16 cellular contexts compared by ENCODE assay signal in the genomic region with DNA sequence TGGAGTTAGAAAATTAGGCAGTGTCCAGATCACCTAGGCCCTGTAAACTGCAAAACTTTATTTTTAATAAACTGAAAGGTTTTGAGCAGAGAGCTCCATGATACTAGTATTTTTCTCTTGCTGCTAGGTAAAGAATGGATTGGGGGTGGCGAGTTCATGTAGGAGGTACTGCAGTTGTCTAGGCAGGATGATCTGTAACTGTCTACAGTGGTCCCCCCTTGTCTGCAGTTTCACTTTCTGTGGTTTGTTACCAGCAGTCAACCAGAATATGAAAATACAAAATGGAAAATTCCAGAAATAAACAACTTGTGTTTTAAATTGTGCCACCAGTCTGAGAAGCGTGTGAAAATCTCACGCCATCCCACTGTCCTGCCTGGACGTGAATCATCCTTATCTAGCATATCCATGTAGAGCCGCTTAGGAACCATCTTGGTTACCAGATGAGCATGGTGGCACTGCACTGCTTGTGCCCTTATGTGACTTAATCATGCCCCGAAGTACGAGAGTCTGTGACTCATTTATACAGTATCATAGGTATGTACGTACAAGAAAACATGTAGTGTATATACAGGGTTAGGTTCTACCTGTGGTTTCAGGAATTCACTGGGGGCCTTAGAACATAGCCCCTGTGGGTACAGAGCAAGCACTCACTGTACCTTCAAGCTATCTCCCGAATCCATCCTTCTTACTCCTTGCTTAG.
DNase-seq lines count a peak whose midpoint lies in the region; ATAC-seq and TF ChIP-seq lines count a peak whose summit lies in the region.
"Had no signal": no experiment of that assay in that cellular context is flagged by ENCODE, and none has a peak within 500 bp of the region (broad histone marks: within the 10 kb centered on the region; RNA-seq: fewer than 3 reads in every experiment).

No MANE protein-coding gene starts in this region.

- no peaks in the 10 kb centered on the region for H3K27me3 ChIP-seq in SK-N-SH (ENCODE audit: insufficient read depth)
- H3K27me3 ChIP-seq in naive thymus-derived CD4-positive, alpha-beta T cell (ENCODE audit: control insufficient read depth in 2 of 2, insufficient read depth in 2 of 2, low read length in 2 of 2), result no peaks in the 10 kb centered on the region
- H3K27me3 ChIP-seq: hepatocyte, right atrium auricular region had no signal

- TF ChIP-seq EP300 in SK-N-SH (IDR thresholded peaks at IDR 0.05; ENCODE audit: borderline replicate concordance in 1 of 2, low read depth in 1 of 2, low read length in 1 of 2), result no peak

- H3K4me1 ChIP-seq in SK-N-SH (ENCODE audit: control insufficient read depth in 1 of 2, insufficient read depth in 2 of 2, low read depth in 1 of 2, low read length in 1 of 2), result no peaks in the 10 kb centered on the region; a peak in 1 of 4 replicates
- H3K4me1 ChIP-seq in naive thymus-derived CD4-positive, alpha-beta T cell (ENCODE audit: control insufficient read depth in 2 of 2, insufficient read depth in 2 of 2, low read length in 2 of 2), result no peaks in the 10 kb centered on the region
- H3K4me1 ChIP-seq: right atrium auricular region had no signal

- CTCF ChIA-PET in activated CD8-positive, alpha-beta T cell treated with anti-CD3 and anti-CD28 coated beads for 36 hours (lab: Charles Lee), result no interaction called here
- CTCF ChIA-PET in activated CD8-positive, alpha-beta T cell treated with anti-CD3 and anti-CD28 coated beads, Interleukin-2, amount 10 ng/mL, durations not matched to agents 7 days and 5 days (lab: Charles Lee), result no interaction called here
- CTCF ChIA-PET in SK-N-SH (lab: Yijun Ruan, JAX), result no interaction called here
- CTCF ChIA-PET in naive thymus-derived CD4-positive, alpha-beta T cell (lab: Charles Lee), result no interaction called here

- no peak overlapping the region for H3K27ac ChIP-seq in SK-N-SH (ENCODE audit: low read depth in 2 of 2, low read length in 1 of 2)
- no peak overlapping the region for H3K27ac ChIP-seq in naive thymus-derived CD4-positive, alpha-beta T cell (ENCODE audit: low read depth, low read length)
- H3K27ac ChIP-seq: hepatocyte, right atrium auricular region had no signal

- no peak overlapping the region for H3K4me3 Mint-ChIP-seq in activated CD8-positive, alpha-beta T cell treated with anti-CD3 and anti-CD28 coated beads for 36 hours
- H3K4me3 Mint-ChIP-seq in activated CD8-positive, alpha-beta T cell treated with anti-CD3 and anti-CD28 coated beads, Interleukin-2, amount 10 ng/mL, durations not matched to agents 7 days and 5 days, result no peak overlapping the region
- no peak overlapping the region for H3K4me3 Mint-ChIP-seq in mesothelial cell of epicardium
- H3K4me3 Mint-ChIP-seq in naive thymus-derived CD4-positive, alpha-beta T cell, result no peak overlapping the region
- H3K4me3 Mint-ChIP-seq: activated B cell treated with CpG ODN at 0.5 μM for 24 hours; activated naive CD4-positive, alpha-beta T cell treated with anti-CD3 and anti-CD28 coated beads for 36 hours had no signal

- no peak for TF ChIP-seq RAD21 in SK-N-SH (IDR thresholded peaks at IDR 0.05; ENCODE audit: low read length)

- peaks cover 21% of the 10 kb centered on the region for H3F3A ChIP-seq in SK-N-SH (replicated peaks; ENCODE audit: insufficient read depth)

- H3K27ac Mint-ChIP-seq in activated CD8-positive, alpha-beta T cell treated with anti-CD3 and anti-CD28 coated beads for 36 hours, result no peak overlapping the region
- no peak overlapping the region for H3K27ac Mint-ChIP-seq in activated CD8-positive, alpha-beta T cell treated with anti-CD3 and anti-CD28 coated beads, Interleukin-2, amount 10 ng/mL, durations not matched to agents 7 days and 5 days
- H3K27ac Mint-ChIP-seq in mesothelial cell of epicardium, result peak overlapping the region; percentile 2
- H3K27ac Mint-ChIP-seq in naive thymus-derived CD4-positive, alpha-beta T cell, result peak overlapping the region in 2 of 9 donors; percentile 9 to 52
- H3K27ac Mint-ChIP-seq: activated B cell treated with CpG ODN at 0.5 μM for 24 hours; activated naive CD4-positive, alpha-beta T cell treated with anti-CD3 and anti-CD28 coated beads for 36 hours had no signal

- peaks cover 26 to 27% of the 10 kb centered on the region in 2 experiments for H3K36me3 ChIP-seq in SK-N-SH (replicated peaks in 1 of 2; ENCODE audit: control insufficient read depth in 1 of 2, insufficient read depth in 2 of 2, low read length in 1 of 2)
- H3K36me3 ChIP-seq in naive thymus-derived CD4-positive, alpha-beta T cell (ENCODE audit: control insufficient read depth in 2 of 3, insufficient read depth in 3 of 3, low read length in 3 of 3), result peaks cover 4 to 13% (median 6%) of the 10 kb centered on the region in 3 experiments

- intact Hi-C loops in activated CD8-positive, alpha-beta T cell treated with anti-CD3 and anti-CD28 coated beads for 36 hours (cut with micrococcal nuclease), result no loop called here
- intact Hi-C loops in naive thymus-derived CD4-positive, alpha-beta T cell (cut with micrococcal nuclease), result no loop called here

- H4K20me1 ChIP-seq in SK-N-SH (ENCODE audit: insufficient read depth), result no peaks in the 10 kb centered on the region

- no peaks in the 10 kb centered on the region for H3K9me2 ChIP-seq in SK-N-SH

- TF ChIP-seq CTCF in activated CD8-positive, alpha-beta T cell treated with anti-CD3 and anti-CD28 coated beads for 36 hours (IDR thresholded peaks at IDR 0.05), result no peak
- TF ChIP-seq CTCF in SK-N-SH (IDR thresholded peaks at IDR 0.05), result no peak
- no peak for TF ChIP-seq CTCF in mesothelial cell of epicardium (IDR thresholded peaks at IDR 0.05; ENCODE audit: unreplicated experiment)

- no peak overlapping the region for H2AFZ ChIP-seq in SK-N-SH (ENCODE audit: low read depth)
- H2AFZ ChIP-seq: hepatocyte had no signal

- no peaks in the 10 kb centered on the region for H3K27me3 Mint-ChIP-seq in activated CD8-positive, alpha-beta T cell treated with anti-CD3 and anti-CD28 coated beads for 36 hours
- H3K27me3 Mint-ChIP-seq in activated CD8-positive, alpha-beta T cell treated with anti-CD3 and anti-CD28 coated beads, Interleukin-2, amount 10 ng/mL, durations not matched to agents 7 days and 5 days (ENCODE audit: low read depth), result peaks cover 4% of the 10 kb centered on the region
- H3K27me3 Mint-ChIP-seq in mesothelial cell of epicardium (ENCODE audit: low read depth), result no peaks in the 10 kb centered on the region
- H3K27me3 Mint-ChIP-seq in naive thymus-derived CD4-positive, alpha-beta T cell, result peaks cover 0 to 7% (median 0%) of the 10 kb centered on the region in 5 donors

- peaks cover 8% of the 10 kb centered on the region for H3K4me1 Mint-ChIP-seq in activated CD8-positive, alpha-beta T cell treated with anti-CD3 and anti-CD28 coated beads for 36 hours (ENCODE audit: low read depth)
- peaks cover 5% of the 10 kb centered on the region for H3K4me1 Mint-ChIP-seq in activated CD8-positive, alpha-beta T cell treated with anti-CD3 and anti-CD28 coated beads, Interleukin-2, amount 10 ng/mL, durations not matched to agents 7 days and 5 days (ENCODE audit: low read depth)
- no peaks in the 10 kb centered on the region for H3K4me1 Mint-ChIP-seq in mesothelial cell of epicardium
- peaks cover 0 to 6% (median 0%) of the 10 kb centered on the region in 7 donors for H3K4me1 Mint-ChIP-seq in naive thymus-derived CD4-positive, alpha-beta T cell

- 86% methylated on average over 9 of the region's 9 CpGs for WGBS in SK-N-SH (ENCODE audit: low lambda C conversion rate)

- no peaks in the 10 kb centered on the region for H3K79me2 ChIP-seq in SK-N-SH (ENCODE audit: insufficient read depth)
- H3K79me2 ChIP-seq: hepatocyte had no signal

- H3K9me3 Mint-ChIP-seq in activated CD8-positive, alpha-beta T cell treated with anti-CD3 and anti-CD28 coated beads for 36 hours, result no peaks in the 10 kb centered on the region
- H3K9me3 Mint-ChIP-seq in activated CD8-positive, alpha-beta T cell treated with anti-CD3 and anti-CD28 coated beads, Interleukin-2, amount 10 ng/mL, durations not matched to agents 7 days and 5 days (ENCODE audit: insufficient read depth), result no peaks in the 10 kb centered on the region
- no peaks in the 10 kb centered on the region for H3K9me3 Mint-ChIP-seq in mesothelial cell of epicardium
- no peaks in the 10 kb centered on the region for H3K9me3 Mint-ChIP-seq in naive thymus-derived CD4-positive, alpha-beta T cell
- H3K9me3 Mint-ChIP-seq: activated B cell treated with CpG ODN at 0.5 μM for 24 hours; activated naive CD4-positive, alpha-beta T cell treated with anti-CD3 and anti-CD28 coated beads for 36 hours had no signal

- H3K4me3 ChIP-seq in SK-N-SH (ENCODE audit: low read depth in 2 of 2, low read length in 1 of 2), result no peak overlapping the region
- no peak overlapping the region for H3K4me3 ChIP-seq in naive thymus-derived CD4-positive, alpha-beta T cell (ENCODE audit: low read length)
- H3K4me3 ChIP-seq: hepatocyte, mucosa of descending colon, right atrium auricular region had no signal

- no peak for DNase-seq in activated CD8-positive, alpha-beta T cell treated with anti-CD3 and anti-CD28 coated beads for 36 hours
- DNase-seq in activated CD8-positive, alpha-beta T cell treated with anti-CD3 and anti-CD28 coated beads, Interleukin-2, amount 10 ng/mL, durations not matched to agents 7 days and 5 days, result no peak
- DNase-seq in SK-N-SH, result no peak
- no peak for DNase-seq in mesothelial cell of epicardium (ENCODE audit: low spot score in 2 of 2, unreplicated experiment in 2 of 2)
- no peak for DNase-seq in naive thymus-derived CD4-positive, alpha-beta T cell
- no peak for DNase-seq in NCI-H526 treated with DMSO at 0.1 percent for 48 hours (lab: John Stamatoyannopoulos, UW)
- DNase-seq: activated B cell treated with CpG ODN at 0.5 μM for 24 hours; activated naive CD4-positive, alpha-beta T cell treated with anti-CD3 and anti-CD28 coated beads for 36 hours; GF-D8; KG1; mucosa of descending colon; SHP77 treated with DMSO at 0.1 percent for 48 hours had no signal

- H3K36me3 Mint-ChIP-seq in activated CD8-positive, alpha-beta T cell treated with anti-CD3 and anti-CD28 coated beads for 36 hours (ENCODE audit: low read depth), result peaks cover 14% of the 10 kb centered on the region
- peaks cover 9% of the 10 kb centered on the region for H3K36me3 Mint-ChIP-seq in activated CD8-positive, alpha-beta T cell treated with anti-CD3 and anti-CD28 coated beads, Interleukin-2, amount 10 ng/mL, durations not matched to agents 7 days and 5 days (ENCODE audit: low read depth)
- peaks cover 1% of the 10 kb centered on the region for H3K36me3 Mint-ChIP-seq in mesothelial cell of epicardium
- H3K36me3 Mint-ChIP-seq in naive thymus-derived CD4-positive, alpha-beta T cell, result peaks cover 0 to 15% (median 11%) of the 10 kb centered on the region in 5 donors

- ATAC-seq in activated CD8-positive, alpha-beta T cell treated with anti-CD3 and anti-CD28 coated beads for 36 hours, result peak; percentile 51
- ATAC-seq in activated CD8-positive, alpha-beta T cell treated with anti-CD3 and anti-CD28 coated beads, Interleukin-2, amount 10 ng/mL, durations not matched to agents 7 days and 5 days, result no peak
- ATAC-seq in HG02763 (IDR thresholded peaks at IDR 0.05; ENCODE audit: unreplicated experiment) (peak; percentile 69), HG03457 (IDR thresholded peaks at IDR 0.05; ENCODE audit: unreplicated experiment) (no peak)
- ATAC-seq in naive thymus-derived CD4-positive, alpha-beta T cell, result no peak
- ATAC-seq: mucosa of descending colon had no signal

- POLR2A ChIA-PET in activated CD8-positive, alpha-beta T cell treated with anti-CD3 and anti-CD28 coated beads for 36 hours (lab: Charles Lee), result interaction anchor here (1.0 kb wide), 1 partner anchor 8 kb away, joined by 3 read pairs; no protein-coding TSS in a partner anchor
- POLR2A ChIA-PET in activated CD8-positive, alpha-beta T cell treated with anti-CD3 and anti-CD28 coated beads, Interleukin-2, amount 10 ng/mL, durations not matched to agents 7 days and 5 days (lab: Charles Lee), result no interaction called here
- POLR2A ChIA-PET in SK-N-SH (lab: Yijun Ruan, JAX), result interaction anchor here (0.7 kb wide), 1 partner anchor 824 kb away, joined by 3 read pairs; no protein-coding TSS in a partner anchor
- POLR2A ChIA-PET in naive thymus-derived CD4-positive, alpha-beta T cell (lab: Charles Lee), result no interaction called here

- H3K4me2 ChIP-seq in SK-N-SH, result no peak overlapping the region
- H3K4me2 ChIP-seq: hepatocyte had no signal

- no peaks in the 10 kb centered on the region for H3K9me3 ChIP-seq in SK-N-SH
- no peaks in the 10 kb centered on the region for H3K9me3 ChIP-seq in naive thymus-derived CD4-positive, alpha-beta T cell (ENCODE audit: control insufficient read depth in 2 of 3, low read length in 3 of 3)
- H3K9me3 ChIP-seq: mucosa of descending colon, right atrium auricular region had no signal

- H3K9ac ChIP-seq in SK-N-SH, result no peak overlapping the region

Comparison
In these comparisons a context has a peak if more than half of its experiments do, and no peak if none do; other contexts are left out.
1. ATAC-seq: peak in activated CD8-positive, alpha-beta T cell treated with anti-CD3 and anti-CD28 coated beads for 36 hours (single experiment) and HG02763 (single experiment); none in activated CD8-positive, alpha-beta T cell treated with anti-CD3 and anti-CD28 coated beads, Interleukin-2, amount 10 ng/mL, durations not matched to agents 7 days and 5 days (single experiment), naive thymus-derived CD4-positive, alpha-beta T cell (single experiment) and HG03457 (single experiment).
2. POLR2A ChIA-PET loops: an anchor here in activated CD8-positive, alpha-beta T cell treated with anti-CD3 and anti-CD28 coated beads for 36 hours (1.0 kb wide) and SK-N-SH (0.7 kb wide); none called in activated CD8-positive, alpha-beta T cell treated with anti-CD3 and anti-CD28 coated beads, Interleukin-2, amount 10 ng/mL, durations not matched to agents 7 days and 5 days and naive thymus-derived CD4-positive, alpha-beta T cell.